In the genomic region with DNA sequence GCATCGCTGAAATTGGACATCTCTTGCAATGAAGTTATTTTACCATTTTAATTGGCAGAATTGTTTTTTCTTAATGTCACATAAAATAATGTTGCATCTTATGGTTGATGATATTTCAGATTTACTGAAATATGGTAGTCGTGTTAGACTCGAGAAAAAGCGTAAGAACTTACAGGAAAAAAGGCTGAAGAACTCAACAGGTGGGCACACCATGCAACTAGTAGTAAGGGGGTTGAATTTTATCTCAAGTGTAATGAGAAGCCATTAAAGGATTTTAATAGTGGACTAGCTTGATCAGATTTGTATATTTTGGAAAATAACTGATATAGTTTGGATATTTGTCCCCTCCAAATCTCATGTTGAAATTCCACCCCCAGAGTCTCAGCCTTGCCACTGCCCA, we compare ENCODE assay signal across 13 cellular contexts.
"Had no signal": no experiment of that assay in that cellular context is flagged by ENCODE, and none has a peak within 500 bp of the region (broad histone marks: within the 10 kb centered on the region; RNA-seq: fewer than 3 reads in every experiment).

No MANE protein-coding gene starts in this region.

- H3K27ac ChIP-seq: colonic mucosa, coronary artery, dorsolateral prefrontal cortex, epithelial cell of prostate, esophagus muscularis mucosa, esophagus squamous epithelium, foreskin keratinocyte, gastrocnemius medialis, gastroesophageal sphincter, heart left ventricle, heart right ventricle had no signal

- H3K36me3 ChIP-seq: colonic mucosa, esophagus muscularis mucosa, esophagus squamous epithelium, gastrocnemius medialis, heart left ventricle, heart right ventricle had no signal

- H3K4me1 ChIP-seq: colonic mucosa, esophagus muscularis mucosa, esophagus squamous epithelium, gastrocnemius medialis, gastroesophageal sphincter, heart left ventricle, heart right ventricle had no signal

- H3K9me3 ChIP-seq: colonic mucosa had no signal

- H3K4me3 ChIP-seq: colonic mucosa, coronary artery, dorsolateral prefrontal cortex, esophagus muscularis mucosa, esophagus squamous epithelium, gastrocnemius medialis, gastroesophageal sphincter, heart left ventricle, heart right ventricle had no signal

- ATAC-seq: effector memory CD8-positive, alpha-beta T cell; esophagus mucosa; foreskin keratinocyte; gastrocnemius medialis; gastroesophageal sphincter; heart left ventricle; heart right ventricle had no signal
